ENCODE assay signal across 29 cellular contexts in the genomic region with DNA sequence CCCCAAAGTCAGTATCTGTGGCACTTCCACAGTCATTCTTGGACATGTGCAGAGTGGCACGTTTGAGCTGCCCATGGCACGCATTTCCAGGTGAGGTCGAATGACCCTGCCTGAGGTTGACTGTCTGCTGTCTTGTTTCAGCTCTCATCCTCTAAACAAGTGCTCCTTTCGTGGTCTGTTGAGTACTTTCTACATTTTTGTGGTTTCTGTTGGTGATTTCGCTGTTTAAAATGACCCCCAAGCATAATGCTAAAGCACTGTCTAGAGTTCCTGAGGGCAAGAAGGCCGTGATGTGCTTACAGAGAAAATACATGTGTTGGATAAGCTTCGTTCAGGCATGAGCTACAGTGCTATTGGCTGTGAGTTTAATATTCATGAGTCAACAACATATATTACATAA. TPM values are rescaled to one million over a fixed set of nuclear protein-coding genes. Genes with fewer than 3 reads are reported as not detected.
"Had no signal": no experiment of that assay in that cellular context is flagged by ENCODE, and none has a peak within 500 bp of the region (broad histone marks: within the 10 kb centered on the region; RNA-seq: fewer than 3 reads in every experiment).

No MANE protein-coding gene starts in this region.

- H2AFZ ChIP-seq: hepatocyte had no signal

- H3K36me3 ChIP-seq: prostate gland had no signal

- H3K27me3 ChIP-seq: heart right ventricle, hepatocyte, pancreas, spleen, suprapubic skin, tibial artery, upper lobe of right lung had no signal

- H3K79me2 ChIP-seq: hepatocyte had no signal

- H3K4me1 ChIP-seq: lower lobe of right lung, pancreas, prostate gland, spleen, tibial artery, upper lobe of right lung had no signal

- H3K9me3 ChIP-seq: heart right ventricle, lower lobe of right lung, mucosa of descending colon, pancreas, prostate gland, spleen, suprapubic skin, thoracic aorta, tibial artery, upper lobe of right lung had no signal

- H3K27ac ChIP-seq: heart right ventricle, hepatocyte, lower lobe of right lung, pancreas, prostate gland, spleen, suprapubic skin, thoracic aorta, tibial artery, upper lobe of right lung had no signal

- H3K4me2 ChIP-seq: hepatocyte had no signal

- H3K4me3 ChIP-seq: heart right ventricle, hepatocyte, lower lobe of right lung, mucosa of descending colon, pancreas, prostate gland, spleen, suprapubic skin, thoracic aorta, tibial artery, upper lobe of right lung had no signal

- DNase-seq: heart right ventricle; left cardiac atrium; lower lobe of right lung; mammary epithelial cell; midbrain; mucosa of descending colon; naive thymus-derived CD8-positive, alpha-beta T cell; nucleus accumbens; pancreas; posterior cingulate gyrus; retina; right cardiac atrium; small intestine; spleen; stimulated activated CD4-positive, alpha-beta T cell treated with anti-CD3 and anti-CD28 coated beads, Interleukin-4, amount 100 ng/mL, for 24 hours; stimulated activated naive CD4-positive, alpha-beta T cell; tibial artery; trophoblast cell; upper lobe of right lung had no signal

RNA-seq across cellular contexts. Expression of gene SAMMSON, which starts 40.0 kb away (rescaled TPM):
- total RNA-seq: kidney epithelial cell; left cardiac atrium; left lobe of liver; liver; lower lobe of right lung; mammary epithelial cell; mesenteric fat pad; mucosa of descending colon; naive thymus-derived CD8-positive, alpha-beta T cell; neural crest cell; osteoblast; right cardiac atrium; upper lobe of right lung had no signal
- polyA plus RNA-seq: heart right ventricle; hepatocyte; liver; mammary epithelial cell; naive thymus-derived CD8-positive, alpha-beta T cell; pancreas; right cardiac atrium; small intestine had no signal
